ENCODE assay signal across 8 cellular contexts in the genomic region with DNA sequence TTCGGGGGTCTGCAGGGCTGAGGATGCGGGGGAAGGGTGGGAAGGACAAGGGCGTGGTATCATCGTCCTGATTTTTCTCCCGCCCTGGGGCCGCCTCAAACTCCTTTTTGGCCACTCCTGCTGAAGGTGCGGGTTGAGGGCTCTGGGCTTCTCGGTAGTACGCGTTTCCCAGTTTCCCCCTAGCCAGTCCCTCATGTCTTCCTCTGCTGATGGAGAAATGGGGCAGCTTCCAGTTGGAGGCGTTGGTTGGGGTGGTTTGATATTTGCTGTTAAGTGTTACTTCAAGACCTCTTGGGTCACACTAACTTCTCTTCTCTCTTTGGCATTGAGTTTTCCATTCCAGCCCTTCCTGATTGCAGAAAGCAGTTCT. TPM values are rescaled to one million over a fixed set of nuclear protein-coding genes. Genes with fewer than 3 reads are reported as not detected.
DNase-seq lines count a peak whose midpoint lies in the region; ATAC-seq and TF ChIP-seq lines count a peak whose summit lies in the region.

No MANE protein-coding gene starts in this region.

- WGBS in ovary, 3 donors: 0 to 1% (median 0%) methylated on average over 11 of the region's 11 CpGs

- no peak for TF ChIP-seq CTCF in WTC11 (IDR thresholded peaks at IDR 0.05)
- no peak for TF ChIP-seq CTCF in ovary (IDR thresholded peaks at IDR 0.05)

- peak; percentile 8 for DNase-seq in NCI-H345 (lab: John Stamatoyannopoulos, UW)
- DNase-seq in NCI-H345 treated with DMSO at 0.1 percent for 48 hours (lab: John Stamatoyannopoulos, UW; ENCODE audit: unreplicated experiment): no peak
- no peak for DNase-seq in WTC11 (ENCODE audit: low spot score)
- peak; percentile 12 for DNase-seq in foreskin melanocyte
- DNase-seq in ovary: no peak
- DNase-seq in T-helper 9 cell: no peak

- H3K4me1 Mint-ChIP-seq in WTC11: peaks cover 16% of the 10 kb centered on the region

- ATAC-seq in GM21381 (IDR thresholded peaks at IDR 0.05; ENCODE audit: unreplicated experiment) (peak; percentile 29), HG03565 (IDR thresholded peaks at IDR 0.05; ENCODE audit: unreplicated experiment) (peak; percentile 13), WTC11 (peak; percentile 65)

- peak overlapping the region; percentile 97 for H3K4me3 Mint-ChIP-seq in WTC11

- H3K27me3 ChIP-seq in ovary: no peaks in the 10 kb centered on the region

- TF ChIP-seq POLR2A in ovary (IDR thresholded peaks at IDR 0.05): no peak

- H3K36me3 Mint-ChIP-seq in WTC11: no peaks in the 10 kb centered on the region

- TF ChIP-seq EP300 in ovary (IDR thresholded peaks at IDR 0.05): no peak

- H3K9me3 Mint-ChIP-seq in WTC11: no peaks in the 10 kb centered on the region

- H3K36me3 ChIP-seq in ovary: no peaks in the 10 kb centered on the region

- H3K27ac ChIP-seq in ovary: peak overlapping the region; percentile 38 to 65

- POLR2A ChIA-PET in WTC11 (lab: Charles Lee): no interaction called here

- peak overlapping the region; percentile 89 for H3K4me3 ChIP-seq in ovary

- peak overlapping the region; percentile 98 for H3K27ac Mint-ChIP-seq in WTC11

- H3K4me1 ChIP-seq in ovary (ENCODE audit: insufficient read depth): peaks cover 1% of the 10 kb centered on the region

- H3K27me3 Mint-ChIP-seq in WTC11 (ENCODE audit: low read depth): no peaks in the 10 kb centered on the region

- intact Hi-C loops in ovary (cut with DNase I): no loop called here

- no peaks in the 10 kb centered on the region for H3K9me3 ChIP-seq in ovary

- CTCF ChIA-PET in WTC11 (lab: Charles Lee): no interaction called here

TF ChIP-seq in WTC11, 78 proteins besides CTCF, POLR2A, EP300 and RAD21:
- no peak for TF ChIP-seq HMGA2 (CRISPR knock-in tag; IDR thresholded peaks at IDR 0.05)
- TF ChIP-seq RORB (CRISPR knock-in tag; IDR thresholded peaks at IDR 0.05): no peak
- TF ChIP-seq SMAD3 (CRISPR knock-in tag; IDR thresholded peaks at IDR 0.05; ENCODE audit: borderline replicate concordance): no peak
- TF ChIP-seq TP53 (CRISPR knock-in tag; IDR thresholded peaks at IDR 0.05): no peak
- no peak for TF ChIP-seq GTF2I (CRISPR knock-in tag; conservative IDR thresholded peaks at IDR 0.05)
- no peak for TF ChIP-seq ESRRA (CRISPR knock-in tag; IDR thresholded peaks at IDR 0.05; ENCODE audit: borderline replicate concordance)
- TF ChIP-seq, protein P1, sequence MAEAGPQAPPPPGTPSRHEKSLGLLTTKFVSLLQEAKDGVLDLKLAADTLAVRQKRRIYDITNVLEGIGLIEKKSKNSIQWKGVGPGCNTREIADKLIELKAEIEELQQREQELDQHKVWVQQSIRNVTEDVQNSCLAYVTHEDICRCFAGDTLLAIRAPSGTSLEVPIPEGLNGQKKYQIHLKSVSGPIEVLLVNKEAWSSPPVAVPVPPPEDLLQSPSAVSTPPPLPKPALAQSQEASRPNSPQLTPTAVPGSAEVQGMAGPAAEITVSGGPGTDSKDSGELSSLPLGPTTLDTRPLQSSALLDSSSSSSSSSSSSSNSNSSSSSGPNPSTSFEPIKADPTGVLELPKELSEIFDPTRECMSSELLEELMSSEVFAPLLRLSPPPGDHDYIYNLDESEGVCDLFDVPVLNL (CRISPR knock-in tag; IDR thresholded peaks at IDR 0.05; ENCODE audit: borderline replicate concordance, low read depth): no peak
- no peak for TF ChIP-seq TCF7 (CRISPR knock-in tag; IDR thresholded peaks at IDR 0.05; ENCODE audit: low read depth)
- TF ChIP-seq GRHL2 (CRISPR knock-in tag; IDR thresholded peaks at IDR 0.05; ENCODE audit: insufficient replicate concordance, severe bottlenecking): no peak
TF ChIP-seq in WTC11: peak in this region for 0.

RNA-seq across cellular contexts. Expression of gene GSTCD, which starts 0.5 kb away (rescaled TPM):
- total RNA-seq in WTC11 (2021): 21.7 to 25.4 TPM (median 23.9 TPM) in 3 replicates
- 10 to 100 TPM in 3 of 7 donors, 1 to 10 TPM in 4; 5.5 to 10.4 (median 6.8) TPM for total RNA-seq in ovary
- polyA plus RNA-seq in ovary: 1 to 10 TPM; 2.0 to 5.8 TPM

RNA-seq across cellular contexts. Expression of gene INTS12, which starts 0.6 kb away (rescaled TPM):
- 10.0 to 12.6 TPM (median 10.8 TPM) in 3 replicates for total RNA-seq in WTC11 (2021)
- 10 to 100 TPM in 6 of 7 donors, 1 to 10 TPM in 1; 8.2 to 18.5 (median 13.4) TPM for total RNA-seq in ovary
- 10 to 100 TPM; 13.4 to 24.9 TPM for polyA plus RNA-seq in ovary

Comparison
In these comparisons a context has a peak if more than half of its experiments do, and no peak if none do; other contexts are left out.
1. DNase-seq: peak in NCI-H345 (single experiment) and foreskin melanocyte (single experiment); none in NCI-H345 treated with DMSO at 0.1 percent for 48 hours (single experiment), WTC11 (single experiment), ovary (0 of 5) and T-helper 9 cell (single experiment).
2. ATAC-seq: peak in every context shown above with its lines; median percentile 65 in WTC11; 29 in GM21381; 13 in HG03565.